Comparison of ENCODE assay signal across 28 cellular contexts in the genomic region with DNA sequence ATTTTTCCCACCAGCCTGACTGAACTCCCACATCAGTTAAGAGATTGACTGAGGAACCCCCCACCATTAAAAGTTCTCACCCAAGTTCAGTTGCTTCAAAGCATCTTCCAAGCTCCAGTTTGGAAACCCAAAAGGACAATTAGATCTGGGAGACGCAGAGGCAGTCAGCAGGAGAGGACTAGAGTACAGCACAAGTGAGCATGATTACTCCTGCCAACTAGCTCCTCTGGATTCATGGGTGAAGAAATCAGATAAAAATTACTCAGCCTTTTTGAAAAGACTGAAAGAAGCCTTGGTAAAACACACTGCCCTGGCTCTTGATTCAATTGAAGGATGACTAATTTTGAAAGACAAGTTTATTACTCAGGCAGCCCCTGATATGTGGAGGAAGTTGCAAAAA.
"Had no signal": no experiment of that assay in that cellular context is flagged by ENCODE, and none has a peak within 500 bp of the region (broad histone marks: within the 10 kb centered on the region; RNA-seq: fewer than 3 reads in every experiment).

No MANE protein-coding gene starts in this region.

- H3K27ac ChIP-seq: body of pancreas, colonic mucosa, heart left ventricle, WERI-Rb-1 had no signal

- H3K36me3 ChIP-seq: colonic mucosa, heart left ventricle, WERI-Rb-1 had no signal

- ATAC-seq: activated CD4-positive, CD25-positive, alpha-beta regulatory T cell treated with anti-CD3 and anti-CD28 coated beads, Interleukin-2, amount 50 U/mL, for 24 hours; activated CD8-positive, alpha-beta T cell treated with anti-CD3 and anti-CD28 coated beads for 36 hours; activated T-cell treated with anti-CD3 and anti-CD28 coated beads, Interleukin-2, amount 50 U/mL, for 4 hours; activated T-helper 17 cell treated with anti-CD3 and anti-CD28 coated beads, Interleukin-2, amount 50 U/mL, for 72 hours; body of pancreas; esophagus mucosa; heart left ventricle; T-helper 17 cell had no signal

- H3K4me1 Mint-ChIP-seq: activated B cell treated with CpG ODN at 0.5 μM for 24 hours; activated T-helper 17 cell treated with anti-CD3 and anti-CD28 coated beads, Interleukin-2, amount 50 U/mL, for 72 hours; T-helper 17 cell had no signal

- H3K4me1 ChIP-seq: body of pancreas, colonic mucosa, heart left ventricle had no signal

- H3K27me3 ChIP-seq: body of pancreas, colonic mucosa, heart left ventricle had no signal

- H3K4me3 Mint-ChIP-seq: activated B cell treated with CpG ODN at 0.5 μM for 24 hours; activated CD8-positive, alpha-beta T cell treated with anti-CD3 and anti-CD28 coated beads for 36 hours; activated naive CD8-positive, alpha-beta T cell; activated T-cell treated with anti-CD3 and anti-CD28 coated beads, Interleukin-2, amount 50 U/mL, for 4 hours; activated T-helper 17 cell treated with anti-CD3 and anti-CD28 coated beads, Interleukin-2, amount 50 U/mL, for 72 hours; T-helper 17 cell; T-helper 2 cell treated with Interferon-gamma antibody and Interleukin-4, amounts not matched to agents 5 μg/mL and 100 μg/mL, for 36 hours had no signal

- DNase-seq: activated B cell treated with CpG ODN at 0.5 μM for 24 hours; activated CD4-positive, alpha-beta T cell treated with anti-CD3 and anti-CD28 coated beads for 48 hours; activated CD4-positive, alpha-beta T cell treated with anti-CD3 and anti-CD28 coated beads, Interleukin-2, amount 50 U/mL, for 1 hour; activated CD4-positive, alpha-beta T cell treated with anti-CD3 and anti-CD28 coated beads, Interleukin-2, amount 50 U/mL, for 48 hours; activated CD8-positive, alpha-beta memory T cell treated with anti-CD3 and anti-CD28 coated beads for 24 hours; activated CD8-positive, alpha-beta T cell treated with anti-CD3 and anti-CD28 coated beads for 36 hours; activated effector memory CD4-positive, alpha-beta T cell treated with Interleukin-2 at 50 U/mL for 16 hours; activated gamma-delta T cell treated with Interleukin-2 at 50 U/mL for 16 hours; activated naive CD4-positive, alpha-beta T cell treated with anti-CD3 and anti-CD28 coated beads, Interleukin-2, amount 50 U/mL, for 16 hours; activated naive CD4-positive, alpha-beta T cell treated with Interleukin-2 at 50 U/mL for 16 hours; activated T-cell treated with anti-CD3 and anti-CD28 coated beads, Interleukin-2, amount 50 U/mL, for 4 hours; amygdala; aorta; body of pancreas; caudate nucleus; colonic mucosa; effector CD8-positive, alpha-beta T cell; foreskin fibroblast; heart left ventricle; T-helper 1 cell; T-helper 17 cell; T1000; WERI-Rb-1 had no signal

- H3K36me3 Mint-ChIP-seq: activated naive CD8-positive, alpha-beta T cell had no signal

- H3K9me3 ChIP-seq: colonic mucosa had no signal

- H3K27me3 Mint-ChIP-seq: activated B cell treated with CpG ODN at 0.5 μM for 24 hours; activated CD8-positive, alpha-beta T cell treated with anti-CD3 and anti-CD28 coated beads for 36 hours; activated naive CD8-positive, alpha-beta T cell; activated T-helper 17 cell treated with anti-CD3 and anti-CD28 coated beads, Interleukin-2, amount 50 U/mL, for 72 hours; T-helper 17 cell had no signal

- H3K27ac Mint-ChIP-seq: activated B cell treated with CpG ODN at 0.5 μM for 24 hours; activated CD8-positive, alpha-beta T cell treated with anti-CD3 and anti-CD28 coated beads for 36 hours; activated naive CD8-positive, alpha-beta T cell; activated T-helper 17 cell treated with anti-CD3 and anti-CD28 coated beads, Interleukin-2, amount 50 U/mL, for 72 hours; T-helper 17 cell; T-helper 2 cell treated with Interferon-gamma antibody and Interleukin-4, amounts not matched to agents 5 μg/mL and 100 μg/mL, for 36 hours had no signal

- H3K4me3 ChIP-seq: body of pancreas, colonic mucosa, heart left ventricle had no signal
